ENCODE assay signal across 8 cellular contexts in genomic region chr5:65482280-65482726, GRCh38. TPM values are rescaled to one million over a fixed set of nuclear protein-coding genes. Genes with fewer than 3 reads are reported as not detected.
DNase-seq lines count a peak whose midpoint lies in the region; ATAC-seq and TF ChIP-seq lines count a peak whose summit lies in the region.

No MANE protein-coding gene starts in this region.

- H2BK12ac ChIP-seq in mesenchymal stem cell (ENCODE audit: low read length in 2 of 2), result no peak overlapping the region

- peaks cover 8% of the 10 kb centered on the region for H3K4me1 Mint-ChIP-seq in activated naive CD4-positive, alpha-beta T cell treated with anti-CD3 and anti-CD28 coated beads, Interleukin-2, amount 50 U/mL, for 24 hours

- no peak for TF ChIP-seq CTCF in colonic mucosa (IDR thresholded peaks at IDR 0.05)
- TF ChIP-seq CTCF in upper lobe of right lung (IDR thresholded peaks at IDR 0.05), result no peak

- peaks cover 6% of the 10 kb centered on the region for H3K27me3 ChIP-seq in NT2/D1 (ENCODE audit: insufficient read depth, insufficient read length)
- H3K27me3 ChIP-seq in colonic mucosa, result no peaks in the 10 kb centered on the region
- no peaks in the 10 kb centered on the region for H3K27me3 ChIP-seq in mesenchymal stem cell (ENCODE audit: control insufficient read depth in 1 of 2, insufficient read depth in 1 of 2, low read length in 2 of 2)
- H3K27me3 ChIP-seq in upper lobe of right lung, result no peaks in the 10 kb centered on the region

- no peak overlapping the region for H2AFZ ChIP-seq in mesenchymal stem cell (ENCODE audit: low read depth, low read length)

- peaks cover 2% of the 10 kb centered on the region for H3K36me3 ChIP-seq in NT2/D1 (ENCODE audit: insufficient read depth, insufficient read length, low read length)
- no peaks in the 10 kb centered on the region for H3K36me3 ChIP-seq in colonic mucosa
- H3K36me3 ChIP-seq in mesenchymal stem cell (ENCODE audit: control insufficient read depth in 1 of 2, insufficient read depth in 2 of 2, low read depth in 1 of 2, low read length in 2 of 2), result no peaks in the 10 kb centered on the region
- no peaks in the 10 kb centered on the region for H3K36me3 ChIP-seq in upper lobe of right lung

- no peak overlapping the region for H2BK5ac ChIP-seq in mesenchymal stem cell (ENCODE audit: low read depth, low read length, poor library complexity, severe bottlenecking)

- peak overlapping the region in 1 of 2 experiments; percentile 70 for H3K18ac ChIP-seq in mesenchymal stem cell (ENCODE audit: low read depth in 1 of 2, low read length in 2 of 2)

- no peak overlapping the region for H4K8ac ChIP-seq in mesenchymal stem cell (ENCODE audit: low read length)

- no peak overlapping the region for H2BK15ac ChIP-seq in mesenchymal stem cell (ENCODE audit: low read depth, poor library complexity, severe bottlenecking)

- H3K9ac ChIP-seq in NT2/D1 (ENCODE audit: insufficient read length, low read depth) (no peak overlapping the region), colonic mucosa (ENCODE audit: low read depth in 2 of 2, low read length in 2 of 2) (peak overlapping the region in 1 of 2 donors; percentile 76), mesenchymal stem cell (ENCODE audit: low read length) (peak overlapping the region; percentile 93)

- peak overlapping the region; percentile 40 for H3K4me3 ChIP-seq in NT2/D1 (ENCODE audit: insufficient read length, low read depth)
- H3K4me3 ChIP-seq in colonic mucosa, result peak overlapping the region; percentile 49
- peak overlapping the region in 1 of 2 experiments; percentile 96 for H3K4me3 ChIP-seq in mesenchymal stem cell (ENCODE audit: insufficient read depth in 1 of 2, low read depth in 1 of 2, low read length in 2 of 2)
- H3K4me3 ChIP-seq in upper lobe of right lung, result peak overlapping the region; percentile 73

- H3K14ac ChIP-seq in mesenchymal stem cell (ENCODE audit: low read length in 2 of 2), result peak overlapping the region in 1 of 2 experiments; percentile 57

- no peaks in the 10 kb centered on the region for H3K9me3 Mint-ChIP-seq in activated naive CD4-positive, alpha-beta T cell treated with anti-CD3 and anti-CD28 coated beads, Interleukin-2, amount 50 U/mL, for 24 hours

- H3K4me1 ChIP-seq in NT2/D1 (ENCODE audit: insufficient read depth, insufficient read length) (no peaks in the 10 kb centered on the region), colonic mucosa (peaks cover 3% of the 10 kb centered on the region), mesenchymal stem cell (ENCODE audit: control insufficient read depth, insufficient read depth, low read depth, low read length) (peaks cover 2% of the 10 kb centered on the region), upper lobe of right lung (peaks cover 15% of the 10 kb centered on the region)

- peak overlapping the region; percentile 92 for H3K4me2 ChIP-seq in mesenchymal stem cell (ENCODE audit: low read length, poor library complexity, severe bottlenecking)

- intact Hi-C loops in colonic mucosa (cut with DNase I) (loop anchor here (5.0 kb wide), 2 partner anchors 525 to 670 kb away; no protein-coding TSS in a partner anchor), upper lobe of right lung (cut with DNase I) (loop anchor here (10.0 kb wide), 1 partner anchor 668 kb away; no protein-coding TSS in a partner anchor)

- no peak overlapping the region for H3K4ac ChIP-seq in mesenchymal stem cell (ENCODE audit: low read depth in 1 of 2, low read length in 2 of 2)

- ATAC-seq in upper lobe of right lung (no peak), GM19023 (IDR thresholded peaks at IDR 0.05; ENCODE audit: unreplicated experiment) (no peak)

- H3K9me3 ChIP-seq in NT2/D1 (ENCODE audit: insufficient read depth, low read length) (no peaks in the 10 kb centered on the region; the same call in 1 of the 2 replicates), colonic mucosa (no peaks in the 10 kb centered on the region), mesenchymal stem cell (ENCODE audit: control insufficient read depth, low read length) (no peaks in the 10 kb centered on the region), upper lobe of right lung (no peaks in the 10 kb centered on the region)

- H2BK120ac ChIP-seq in mesenchymal stem cell (ENCODE audit: low read depth, low read length), result no peak overlapping the region

- no peak for DNase-seq in activated naive CD4-positive, alpha-beta T cell (lab: John Stamatoyannopoulos, UW)
- no peak for DNase-seq in NT2/D1 (ENCODE audit: low read depth, low spot score)
- no peak for DNase-seq in colonic mucosa
- peak; percentile 73 for DNase-seq in mesenchymal stem cell
- DNase-seq in upper lobe of right lung, result no peak
- no peak for DNase-seq in NCI-H187 treated with DMSO at 0.1 percent for 48 hours (lab: John Stamatoyannopoulos, UW)

- H3K23ac ChIP-seq in mesenchymal stem cell (ENCODE audit: low read length in 2 of 2), result no peak overlapping the region

- H3K27ac ChIP-seq in colonic mucosa (peak overlapping the region; percentile 73), mesenchymal stem cell (ENCODE audit: low read length, poor library complexity, severe bottlenecking) (peak overlapping the region; percentile 87), upper lobe of right lung (peak overlapping the region; percentile 58)

- WGBS in mesenchymal stem cell, result 0% methylated on average over 5 of the region's 6 CpGs

- H3K27ac Mint-ChIP-seq in activated naive CD4-positive, alpha-beta T cell treated with anti-CD3 and anti-CD28 coated beads, Interleukin-2, amount 50 U/mL, for 24 hours, result peak overlapping the region; percentile 97

- no peak overlapping the region for H3K4me3 Mint-ChIP-seq in activated naive CD4-positive, alpha-beta T cell treated with anti-CD3 and anti-CD28 coated beads, Interleukin-2, amount 50 U/mL, for 24 hours

- peaks cover 1% of the 10 kb centered on the region for H3K79me1 ChIP-seq in mesenchymal stem cell (replicated peaks; ENCODE audit: low read length, poor library complexity, severe bottlenecking)

- H2AK5ac ChIP-seq in mesenchymal stem cell (ENCODE audit: low read length, severe bottlenecking), result no peak overlapping the region

- no peak overlapping the region for H4K91ac ChIP-seq in mesenchymal stem cell (ENCODE audit: low read length)

- H3K27me3 Mint-ChIP-seq in activated naive CD4-positive, alpha-beta T cell treated with anti-CD3 and anti-CD28 coated beads, Interleukin-2, amount 50 U/mL, for 24 hours, result no peaks in the 10 kb centered on the region

- H3K36me3 Mint-ChIP-seq in activated naive CD4-positive, alpha-beta T cell treated with anti-CD3 and anti-CD28 coated beads, Interleukin-2, amount 50 U/mL, for 24 hours, result no peaks in the 10 kb centered on the region

RNA-seq across cellular contexts. Expression of gene ADAMTS6, which starts 0.6 kb away (rescaled TPM):
- total RNA-seq in colonic mucosa (under 1 TPM; 0.12 to 0.77 TPM), upper lobe of right lung (2.3 TPM)
- 0.68 TPM for polyA plus RNA-seq in mesenchymal stem cell (2013, experiment 1 of 2)
- polyA plus RNA-seq in mesenchymal stem cell (2013, experiment 2 of 2), result 0.67 TPM
